In genomic region chr16:22111629-22112028, GRCh38 we compare ENCODE assay signal across 15 cellular contexts. TPM values are rescaled to one million over a fixed set of nuclear protein-coding genes. Genes with fewer than 3 reads are reported as not detected.
A peak's percentile ranks its signal among the peaks of the same experiment; 100 is the strongest.
DNase-seq lines count a peak whose midpoint lies in the region; ATAC-seq, FAIRE-seq and TF ChIP-seq lines count a peak whose summit lies in the region.
"Not testable (repeated sequence)": the region's sequence is repeated elsewhere in the genome, so short reads cannot be mapped to it uniquely, and the experiment has no call there.
"Had no signal": no experiment of that assay in that cellular context is flagged by ENCODE, and none has a peak within 500 bp of the region (broad histone marks: within the 10 kb centered on the region; RNA-seq: fewer than 3 reads in every experiment).

No MANE protein-coding gene starts in this region.

- H2AFZ ChIP-seq in K562 (ENCODE audit: low read depth, low read length); HepG2 (ENCODE audit: low read length): not testable (repeated sequence)

- not testable (repeated sequence) for H3K27ac ChIP-seq in K562 (ENCODE audit: extremely low read depth, low read depth, low read length); HepG2 (ENCODE audit: extremely low read length, insufficient read depth, low read length)

- H3K27me3 ChIP-seq in K562 (ENCODE audit: control insufficient read depth in 2 of 2, insufficient read depth in 2 of 2, low read length in 2 of 2) (peaks cover 11 to 22% of the 10 kb centered on the region in 2 experiments; a peak in 4 of 5 replicates), HepG2 (ENCODE audit: control insufficient read depth in 1 of 2, insufficient read depth in 2 of 2, low read length in 2 of 2) (peaks cover 4 to 25% of the 10 kb centered on the region in 2 experiments; a peak in 3 of 5 replicates)

- not testable (repeated sequence) for H3K9ac ChIP-seq in K562 (ENCODE audit: insufficient read depth in 1 of 2, low read depth in 2 of 2, low read length in 2 of 2); HepG2 (ENCODE audit: insufficient read depth, low read depth, low read length)

- not testable (repeated sequence) for BruUV-seq in K562 (replicated peaks; lab: Mats Ljungman, UMichigan); HepG2 (replicated peaks; lab: Mats Ljungman, UMichigan)

- TF ChIP-seq EP300 in K562 (IDR thresholded peaks at IDR 0.05; ENCODE audit: low read length); HepG2 (IDR thresholded peaks at IDR 0.05; ENCODE audit: low read depth in 2 of 2, low read length in 2 of 2); HepG2 (CRISPR knock-in tag; IDR thresholded peaks at IDR 0.05; ENCODE audit: borderline replicate concordance): not testable (repeated sequence)

- H3K36me3 ChIP-seq in K562 (ENCODE audit: control insufficient read depth, insufficient read depth, low read length); HepG2 (replicated peaks in 1 of 2; ENCODE audit: control insufficient read depth in 1 of 2, insufficient read depth in 2 of 2, low read length in 2 of 2): not testable (repeated sequence)

- intact Hi-C loops in K562 (cut with micrococcal nuclease); HepG2 (cut with micrococcal nuclease; ENCODE audit: unreplicated experiment): not testable (repeated sequence)

- not testable (repeated sequence) for TF ChIP-seq POLR2A in K562 (conservative IDR thresholded peaks at IDR 0.05); HepG2 (IDR thresholded peaks at IDR 0.05; ENCODE audit: insufficient read depth in 1 of 2, low read depth in 2 of 2, low read length in 2 of 2)

- not testable (repeated sequence) for H3K4me1 ChIP-seq in K562 (replicated peaks in 1 of 2; ENCODE audit: control insufficient read depth in 2 of 2, insufficient read depth in 2 of 2, low read length in 2 of 2); HepG2 (ENCODE audit: insufficient read depth, low read length)

- H3K4me3 ChIP-seq in K562; HepG2 (replicated peaks in 1 of 3; ENCODE audit: insufficient read depth in 1 of 3, low read depth in 2 of 3, low read length in 3 of 3): not testable (repeated sequence)

- not testable (repeated sequence) for FAIRE-seq in K562 (lab: Jason Lieb, UNC); HepG2 (lab: Jason Lieb, UNC)

- H3K9me3 ChIP-seq in K562 (replicated peaks; ENCODE audit: control insufficient read depth, insufficient read depth, low read depth, low read length); HepG2 (ENCODE audit: low read length): not testable (repeated sequence)

- not testable (repeated sequence) for H3K4me2 ChIP-seq in K562 (ENCODE audit: insufficient read depth, low read length); HepG2 (ENCODE audit: low read depth, low read length)

- not testable (repeated sequence) for H3K9me1 ChIP-seq in K562 (ENCODE audit: control insufficient read depth, insufficient read depth, low read length)

- 2% methylated on average over 5 of the region's 5 CpGs for WGBS in K562 (ENCODE audit: insufficient coverage, low coverage, missing lambda C conversion rate)
- WGBS in HepG2 (ENCODE audit: low lambda C conversion rate) = 17% methylated on average over 5 of the region's 5 CpGs

- DNase-seq in activated effector memory CD4-positive, alpha-beta T cell treated with anti-CD3 and anti-CD28 coated beads, Interleukin-2, amount 50 U/mL, for 16 hours = peak; percentile 24
- DNase-seq in K562 (ENCODE audit: extremely low read depth in 1 of 4, low spot score in 3 of 4); HepG2 (ENCODE audit: low spot score): not testable (repeated sequence)

- POLR2A ChIA-PET in K562 (lab: Yijun Ruan, JAX) = interaction anchor here (0.7 kb wide), 1 partner anchor 13 kb away, joined by 3 read pairs; no protein-coding TSS in a partner anchor
- POLR2A ChIA-PET in HepG2 (lab: Yijun Ruan, JAX) = not testable (repeated sequence)

- not testable (repeated sequence) for H3K79me2 ChIP-seq in K562 (ENCODE audit: control insufficient read depth, insufficient read depth, low read length); HepG2 (ENCODE audit: insufficient read depth, low read length)

- H4K20me1 ChIP-seq in K562 (replicated peaks; ENCODE audit: control insufficient read depth, insufficient read depth, low read length); HepG2 (ENCODE audit: insufficient read depth, low read length): not testable (repeated sequence)

- CTCF ChIA-PET in K562 (lab: Yijun Ruan, JAX; ENCODE audit: low intra/inter-chr PET ratio); HepG2 (lab: Yijun Ruan, JAX; ENCODE audit: low intra/inter-chr PET ratio, low total read pairs): not testable (repeated sequence)

- in situ Hi-C loops in K562 (cut with MboI) = loop anchor here (25.0 kb wide), 1 partner anchor 299 kb away; no protein-coding TSS in a partner anchor
- in situ Hi-C loops in HepG2 (cut with HindIII; ENCODE audit: extremely low pct_ligation_motif_present, low pct_unique_long_range_greater_than_20kb) = not testable (repeated sequence)

- ATAC-seq in K562, HepG2: not testable (repeated sequence)

- TF ChIP-seq RAD21 in K562 (CRISPR knock-in tag; conservative IDR thresholded peaks at IDR 0.05 in 1 of 2, IDR thresholded peaks at IDR 0.05 in 1 of 2); HepG2 (CRISPR knock-in tag; IDR thresholded peaks at IDR 0.05): not testable (repeated sequence)

- not testable (repeated sequence) for TF ChIP-seq CTCF in K562 (IDR thresholded peaks at IDR 0.05 in 2 of 3, conservative IDR thresholded peaks at IDR 0.05 in 1 of 3; ENCODE audit: insufficient read depth in 2 of 3, low read depth in 1 of 3, low read length in 3 of 3); HepG2 (CRISPR knock-in tag; IDR thresholded peaks at IDR 0.05)

RNA-seq across cellular contexts. Expression of gene VWA3A, which starts 19.3 kb away (rescaled TPM):
- total RNA-seq in K562 (2011; cell fraction: chromatin; rRNA removed; ENCODE audit: low replicate concordance) = not detected in 2 replicates
- total RNA-seq in K562 (2011; cell fraction: nucleolus; rRNA removed) = not detected in 2 replicates
- total RNA-seq in K562 (2011; cell fraction: nucleoplasm; rRNA removed) = not detected in 2 replicates
- not detected in 2 replicates for total RNA-seq in K562 (2014; rRNA removed)
- total RNA-seq in K562 (2014; rRNA removed; fragmentation: Illumina TruSeq; extraction: Trizol) = not detected in 2 replicates
- not detected in 2 replicates for total RNA-seq in K562 (2015; rRNA removed; fragmentation: Illumina TruSeq; extraction: Trizol)
- total RNA-seq in K562 (2021) = not detected in 2 replicates
- polyA plus RNA-seq in K562 (2011; rRNA removed) = not detected in 2 replicates
- 0.01 TPM in 1 of 2 replicates, not detected in the other for polyA plus RNA-seq in K562 (2011; cell fraction: cytosol; rRNA removed)
- polyA plus RNA-seq in K562 (2011; cell fraction: nucleus; rRNA removed) = 0.26 TPM in 1 of 2 replicates, not detected in the other
- 0.03 TPM in 1 of 2 replicates, not detected in the other for polyA plus RNA-seq in K562 (2012)
- not detected in 2 replicates for polyA plus RNA-seq in K562 (2014; fragmentation: Illumina TruSeq; extraction: Trizol)
- polyA plus RNA-seq in K562 (2014; fragmentation: Nextera tagmentation; extraction: Ambion mirVana) = not detected
- polyA plus RNA-seq in K562 (2014; rRNA removed) = not detected in 2 replicates
- polyA minus RNA-seq in K562 (2011; rRNA and poly(A)+ RNA removed) = not detected in 2 replicates
- polyA minus RNA-seq in K562 (2011; cell fraction: cytosol; rRNA and poly(A)+ RNA removed) = not detected in 2 replicates
- not detected in 2 replicates for polyA minus RNA-seq in K562 (2011; cell fraction: nucleus; rRNA and poly(A)+ RNA removed)
- 0.07 TPM in 1 of 2 replicates, not detected in the other for total RNA-seq in HepG2 (2016; rRNA removed; fragmentation: Illumina TruSeq; extraction: Trizol)
- total RNA-seq in HepG2 (2016; cell fraction: cytosol; rRNA removed; fragmentation: Illumina TruSeq; extraction: Trizol; ENCODE audit: low read depth) = not detected in 2 replicates
- not detected in 2 replicates for total RNA-seq in HepG2 (2016; cell fraction: insoluble cytoplasmic fraction; rRNA removed; fragmentation: Illumina TruSeq; extraction: Trizol)
- total RNA-seq in HepG2 (2016; cell fraction: membrane; rRNA removed; fragmentation: Illumina TruSeq; extraction: Trizol) = 0.21 TPM in 1 of 2 replicates, not detected in the other
- not detected in 2 replicates for total RNA-seq in HepG2 (2016; cell fraction: nucleus; rRNA removed; fragmentation: Illumina TruSeq; extraction: Trizol)
- polyA plus RNA-seq in HepG2 (2011; rRNA removed) = 0.03 and 0.10 TPM in 2 replicates
- polyA plus RNA-seq in HepG2 (2011; cell fraction: cytosol; rRNA removed) = 0.04 TPM in 1 of 2 replicates, not detected in the other
- polyA plus RNA-seq in HepG2 (2011; cell fraction: nucleus; rRNA removed) = 0.40 and 0.56 TPM in 2 replicates
- 0.07 and 0.60 TPM in 2 replicates for polyA plus RNA-seq in HepG2 (2012)
- not detected in 2 replicates for polyA plus RNA-seq in HepG2 (2016; cell fraction: cytosol; fragmentation: Illumina TruSeq; extraction: Trizol; ENCODE audit: low read depth)
- polyA plus RNA-seq in HepG2 (2016; cell fraction: insoluble cytoplasmic fraction; fragmentation: Illumina TruSeq; extraction: Trizol; ENCODE audit: low read depth) = not detected in 2 replicates
- not detected in 2 replicates for polyA plus RNA-seq in HepG2 (2016; cell fraction: membrane; fragmentation: Illumina TruSeq; extraction: Trizol; ENCODE audit: low read depth)
- polyA plus RNA-seq in HepG2 (2016; cell fraction: nucleus; fragmentation: Illumina TruSeq; extraction: Trizol; ENCODE audit: insufficient read depth, low read depth) = not detected in 2 replicates
- not detected in 2 replicates for polyA minus RNA-seq in HepG2 (2011; rRNA and poly(A)+ RNA removed; ENCODE audit: low replicate concordance)
- not detected in 2 replicates for polyA minus RNA-seq in HepG2 (2011; cell fraction: cytosol; rRNA and poly(A)+ RNA removed)
- 0.13 TPM in 1 of 2 replicates, not detected in the other for polyA minus RNA-seq in HepG2 (2011; cell fraction: nucleus; rRNA and poly(A)+ RNA removed)
- total RNA-seq: A172, Caco-2, Daoy had no signal
- polyA plus RNA-seq: AG04450; CD14-positive monocyte; CD4-positive, alpha-beta memory T cell; CD4-positive, CD25-positive, alpha-beta regulatory T cell; CD8-positive, alpha-beta memory T cell had no signal

RNA-seq across cellular contexts. Expression of gene SDR42E2, which starts 50.7 kb away (rescaled TPM):
- total RNA-seq in K562 (2011; cell fraction: chromatin; rRNA removed; ENCODE audit: low replicate concordance) = 0.28 TPM in 1 of 2 replicates, not detected in the other
- total RNA-seq in K562 (2011; cell fraction: nucleolus; rRNA removed) = 0.13 TPM in 1 of 2 replicates, not detected in the other
- 0.22 and 0.53 TPM in 2 replicates for total RNA-seq in K562 (2011; cell fraction: nucleoplasm; rRNA removed)
- total RNA-seq in K562 (2014; rRNA removed) (not detected in 2 replicates), K562 (2014; rRNA removed; fragmentation: Illumina TruSeq; extraction: Trizol) (not detected in 2 replicates), K562 (2015; rRNA removed; fragmentation: Illumina TruSeq; extraction: Trizol) (0.07 TPM in 1 of 2 replicates, not detected in the other), K562 (2021) (not detected in 2 replicates), HepG2 (2016; rRNA removed; fragmentation: Illumina TruSeq; extraction: Trizol) (0.11 TPM in 1 of 2 replicates, not detected in the other)
- polyA plus RNA-seq in K562 (2011; rRNA removed) (0.03 and 0.08 TPM in 2 replicates), K562 (2014; fragmentation: Illumina TruSeq; extraction: Trizol) (0.04 TPM in 1 of 2 replicates, not detected in the other), K562 (2014; fragmentation: Nextera tagmentation; extraction: Ambion mirVana) (under 1 TPM; 0.04 to 0.06 TPM), K562 (2014; rRNA removed) (not detected in 2 replicates), HepG2 (2011; rRNA removed) (0.05 TPM in 1 of 2 replicates, not detected in the other)
- polyA plus RNA-seq in K562 (2011; cell fraction: cytosol; rRNA removed) = 0.03 TPM in 1 of 2 replicates, not detected in the other
- polyA plus RNA-seq in K562 (2011; cell fraction: nucleus; rRNA removed) = 0.06 and 0.09 TPM in 2 replicates
- 0.04 and 0.07 TPM in 2 replicates for polyA plus RNA-seq in K562 (2012)
- polyA minus RNA-seq in K562 (2011; rRNA and poly(A)+ RNA removed) = not detected in 2 replicates
- not detected in 2 replicates for polyA minus RNA-seq in K562 (2011; cell fraction: cytosol; rRNA and poly(A)+ RNA removed)
- polyA minus RNA-seq in K562 (2011; cell fraction: nucleus; rRNA and poly(A)+ RNA removed) = 0.22 and 0.27 TPM in 2 replicates
- 0.44 and 0.71 TPM in 2 replicates for total RNA-seq in HepG2 (2016; cell fraction: cytosol; rRNA removed; fragmentation: Illumina TruSeq; extraction: Trizol; ENCODE audit: low read depth)
- total RNA-seq in HepG2 (2016; cell fraction: insoluble cytoplasmic fraction; rRNA removed; fragmentation: Illumina TruSeq; extraction: Trizol) = 0.13 TPM in 1 of 2 replicates, not detected in the other
- 0.17 and 0.28 TPM in 2 replicates for total RNA-seq in HepG2 (2016; cell fraction: membrane; rRNA removed; fragmentation: Illumina TruSeq; extraction: Trizol)
- 0.37 and 0.60 TPM in 2 replicates for total RNA-seq in HepG2 (2016; cell fraction: nucleus; rRNA removed; fragmentation: Illumina TruSeq; extraction: Trizol)
- not detected in 2 replicates for polyA plus RNA-seq in HepG2 (2011; cell fraction: cytosol; rRNA removed)
- polyA plus RNA-seq in HepG2 (2011; cell fraction: nucleus; rRNA removed) = 0.07 and 0.10 TPM in 2 replicates
- 0.17 and 0.23 TPM in 2 replicates for polyA plus RNA-seq in HepG2 (2012)
- polyA plus RNA-seq in HepG2 (2016; cell fraction: cytosol; fragmentation: Illumina TruSeq; extraction: Trizol; ENCODE audit: low read depth) = 0.05 and 0.08 TPM in 2 replicates
- polyA plus RNA-seq in HepG2 (2016; cell fraction: insoluble cytoplasmic fraction; fragmentation: Illumina TruSeq; extraction: Trizol; ENCODE audit: low read depth) = not detected in 2 replicates
- polyA plus RNA-seq in HepG2 (2016; cell fraction: membrane; fragmentation: Illumina TruSeq; extraction: Trizol; ENCODE audit: low read depth) = 0.07 TPM in 1 of 2 replicates, not detected in the other
- polyA plus RNA-seq in HepG2 (2016; cell fraction: nucleus; fragmentation: Illumina TruSeq; extraction: Trizol; ENCODE audit: insufficient read depth, low read depth) = not detected in 2 replicates
- polyA minus RNA-seq in HepG2 (2011; rRNA and poly(A)+ RNA removed; ENCODE audit: low replicate concordance) = 0.05 and 0.14 TPM in 2 replicates
- polyA minus RNA-seq in HepG2 (2011; cell fraction: cytosol; rRNA and poly(A)+ RNA removed) = 0.26 TPM in 1 of 2 replicates, not detected in the other
- polyA minus RNA-seq in HepG2 (2011; cell fraction: nucleus; rRNA and poly(A)+ RNA removed) = 0.50 and 0.77 TPM in 2 replicates
- total RNA-seq: A172, A673, Caco-2, Calu3, Daoy had no signal
- polyA plus RNA-seq: A549, AG04450, BJ had no signal
